Comparison of ENCODE assay signal across 1 cellular context in the genomic region with DNA sequence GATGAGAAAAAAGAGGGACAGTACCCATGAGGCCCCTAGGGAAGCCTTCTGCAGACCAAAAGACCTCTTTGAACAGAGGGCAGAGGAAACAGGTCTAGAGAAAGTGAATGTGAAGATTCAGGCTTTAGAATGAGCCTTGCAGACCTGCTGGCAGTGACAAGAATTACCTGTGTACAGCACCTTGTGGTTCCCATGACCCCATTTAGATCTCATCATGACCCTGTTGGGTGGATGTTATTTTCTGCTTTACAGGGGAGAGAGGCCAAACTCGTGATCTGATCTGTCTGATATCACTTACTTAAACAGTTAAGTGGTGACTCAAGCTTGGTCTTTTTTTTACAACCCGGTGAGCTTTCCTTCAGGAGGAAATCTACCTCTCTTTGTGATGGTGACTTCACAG.
TF ChIP-seq lines count a peak whose summit lies in the region.

No MANE protein-coding gene starts in this region.

TF ChIP-seq in HCT116, 20 proteins besides CTCF, POLR2A, EP300 and RAD21 (continued from another document):
- TF ChIP-seq, protein P1, sequence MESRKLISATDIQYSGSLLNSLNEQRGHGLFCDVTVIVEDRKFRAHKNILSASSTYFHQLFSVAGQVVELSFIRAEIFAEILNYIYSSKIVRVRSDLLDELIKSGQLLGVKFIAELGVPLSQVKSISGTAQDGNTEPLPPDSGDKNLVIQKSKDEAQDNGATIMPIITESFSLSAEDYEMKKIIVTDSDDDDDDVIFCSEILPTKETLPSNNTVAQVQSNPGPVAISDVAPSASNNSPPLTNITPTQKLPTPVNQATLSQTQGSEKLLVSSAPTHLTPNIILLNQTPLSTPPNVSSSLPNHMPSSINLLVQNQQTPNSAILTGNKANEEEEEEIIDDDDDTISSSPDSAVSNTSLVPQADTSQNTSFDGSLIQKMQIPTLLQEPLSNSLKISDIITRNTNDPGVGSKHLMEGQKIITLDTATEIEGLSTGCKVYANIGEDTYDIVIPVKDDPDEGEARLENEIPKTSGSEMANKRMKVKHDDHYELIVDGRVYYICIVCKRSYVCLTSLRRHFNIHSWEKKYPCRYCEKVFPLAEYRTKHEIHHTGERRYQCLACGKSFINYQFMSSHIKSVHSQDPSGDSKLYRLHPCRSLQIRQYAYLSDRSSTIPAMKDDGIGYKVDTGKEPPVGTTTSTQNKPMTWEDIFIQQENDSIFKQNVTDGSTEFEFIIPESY (IDR thresholded peaks at IDR 0.05; ENCODE audit: extremely low read depth, insufficient replicate concordance, low read length): no peak
- no peak for TF ChIP-seq SP1 (IDR thresholded peaks at IDR 0.05; ENCODE audit: low read depth)
- no peak for TF ChIP-seq CBX3 (IDR thresholded peaks at IDR 0.05; ENCODE audit: low read depth)
- TF ChIP-seq FOSL1 (IDR thresholded peaks at IDR 0.05; ENCODE audit: low read depth): no peak
- TF ChIP-seq ZFX (IDR thresholded peaks at IDR 0.05): no peak
- TF ChIP-seq, protein P2, sequence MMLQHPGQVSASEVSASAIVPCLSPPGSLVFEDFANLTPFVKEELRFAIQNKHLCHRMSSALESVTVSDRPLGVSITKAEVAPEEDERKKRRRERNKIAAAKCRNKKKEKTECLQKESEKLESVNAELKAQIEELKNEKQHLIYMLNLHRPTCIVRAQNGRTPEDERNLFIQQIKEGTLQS (IDR thresholded peaks at IDR 0.05): no peak
- TF ChIP-seq ELF1 (IDR thresholded peaks at IDR 0.05; ENCODE audit: borderline replicate concordance, low read depth): no peak
- no peak for TF ChIP-seq SIN3A (IDR thresholded peaks at IDR 0.05; ENCODE audit: low read depth)
